Comparison of ENCODE assay signal across 30 cellular contexts in the genomic region with DNA sequence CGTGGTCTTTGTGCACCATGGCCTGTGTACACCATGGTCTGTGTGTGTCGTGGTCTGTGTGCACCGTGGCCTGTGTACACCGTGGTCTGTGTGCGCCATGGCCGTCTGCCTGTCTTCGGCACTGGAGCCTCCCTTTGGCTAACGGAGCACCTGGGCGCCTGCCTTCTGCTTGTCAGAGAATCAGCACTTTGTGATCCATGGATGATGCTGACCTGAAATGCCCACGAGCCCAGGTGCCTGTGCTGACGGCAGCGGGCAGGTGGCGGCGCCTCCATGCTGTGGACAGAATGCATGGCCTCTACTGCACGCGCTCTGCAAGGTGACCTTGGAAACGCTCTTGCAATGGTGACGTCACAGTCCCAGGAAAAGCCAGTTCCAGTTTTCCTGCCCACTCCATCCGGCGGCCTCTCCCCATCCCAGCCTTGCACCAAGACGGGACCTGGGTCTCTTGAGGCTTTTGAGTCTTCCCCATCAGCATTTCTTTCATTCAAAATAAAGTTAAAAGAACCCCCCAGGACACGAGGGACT. TPM values are rescaled to one million over a fixed set of nuclear protein-coding genes. Genes with fewer than 3 reads are reported as not detected.
"Had no signal": no experiment of that assay in that cellular context is flagged by ENCODE, and none has a peak within 500 bp of the region (broad histone marks: within the 10 kb centered on the region; RNA-seq: fewer than 3 reads in every experiment).

No MANE protein-coding gene starts in this region.

- H3K9me3 ChIP-seq: esophagus squamous epithelium, mucosa of descending colon, prostate gland, right atrium auricular region, spleen, thoracic aorta, upper lobe of right lung, uterus had no signal

- H3K4me3 ChIP-seq: esophagus squamous epithelium, hepatocyte, lung, mucosa of descending colon, prostate gland, right atrium auricular region, skin epidermis, spleen, thoracic aorta, tibial nerve, upper lobe of right lung, uterus had no signal

- H3K4me1 ChIP-seq: esophagus squamous epithelium, prostate gland, right atrium auricular region, spleen, tibial nerve, upper lobe of right lung, uterus had no signal

- DNase-seq: cortex of kidney; effector memory CD8-positive, alpha-beta T cell; erythroblast; esophagus squamous epithelium; foreskin melanocyte; kidney; mucosa of descending colon; naive B cell; spleen; stimulated activated CD4-positive, alpha-beta T cell treated with anti-CD3 and anti-CD28 coated beads, Interleukin-4, amount 100 ng/mL, for 4 hours; stimulated activated naive CD8-positive, alpha-beta T cell treated with anti-CD3 and anti-CD28 coated beads, Interleukin-15, Interleukin-2, amounts not matched to agents 100 U/mL and 50 U/mL, for 24 hours; upper lobe of right lung; uterus had no signal

- H3K36me3 ChIP-seq: esophagus squamous epithelium, prostate gland, right atrium auricular region, spleen, thoracic aorta, tibial nerve, upper lobe of right lung, uterus had no signal

- H3K9me3 Mint-ChIP-seq: effector memory CD8-positive, alpha-beta T cell; memory B cell; mesothelial cell of epicardium; naive B cell; natural killer cell treated with Interleukin-12 subunit alpha and Interleukin-12 subunit beta and Interleukin-15 and Interleukin-18, amount 100 ng/mL, for 72 hours; neural crest cell; stimulated activated memory B cell treated with anti-CD40 and anti-IgM and Interleukin-4, amounts not matched to agents 10 μg/mL and 1 μg/mL and 100 μg/mL, for 72 hours had no signal

- H3K27ac ChIP-seq: esophagus squamous epithelium, hepatocyte, prostate gland, right atrium auricular region, skin epidermis, spleen, thoracic aorta, tibial nerve, upper lobe of right lung, uterus had no signal

- H3K36me3 Mint-ChIP-seq: memory B cell; mesothelial cell of epicardium; naive B cell; natural killer cell treated with Interleukin-12 subunit alpha and Interleukin-12 subunit beta and Interleukin-15 and Interleukin-18, amount 100 ng/mL, for 72 hours; stimulated activated memory B cell treated with anti-CD40 and anti-IgM and Interleukin-4, amounts not matched to agents 10 μg/mL and 1 μg/mL and 100 μg/mL, for 72 hours had no signal

- ATAC-seq: effector memory CD8-positive, alpha-beta T cell; left lobe of liver; mucosa of descending colon; stimulated activated naive CD8-positive, alpha-beta T cell treated with anti-CD3 and anti-CD28 coated beads, Interleukin-15, Interleukin-2, amounts not matched to agents 100 U/mL and 50 U/mL, for 24 hours; upper lobe of right lung had no signal

- H2AFZ ChIP-seq: hepatocyte had no signal

- FAIRE-seq: endometrium, kidney had no signal

- H3K79me2 ChIP-seq: hepatocyte had no signal

- H3K4me2 ChIP-seq: hepatocyte had no signal

- H3K27ac Mint-ChIP-seq: effector memory CD8-positive, alpha-beta T cell; memory B cell; mesothelial cell of epicardium; naive B cell; natural killer cell treated with Interleukin-12 subunit alpha and Interleukin-12 subunit beta and Interleukin-15 and Interleukin-18, amount 100 ng/mL, for 72 hours; stimulated activated memory B cell treated with anti-CD40 and anti-IgM and Interleukin-4, amounts not matched to agents 10 μg/mL and 1 μg/mL and 100 μg/mL, for 72 hours had no signal

- H3K4me1 Mint-ChIP-seq: memory B cell; mesothelial cell of epicardium; naive B cell; neural crest cell; stimulated activated memory B cell treated with anti-CD40 and anti-IgM and Interleukin-4, amounts not matched to agents 10 μg/mL and 1 μg/mL and 100 μg/mL, for 72 hours had no signal

- H3K4me3 Mint-ChIP-seq: effector memory CD8-positive, alpha-beta T cell; memory B cell; mesothelial cell of epicardium; naive B cell; natural killer cell treated with Interleukin-12 subunit alpha and Interleukin-12 subunit beta and Interleukin-15 and Interleukin-18, amount 100 ng/mL, for 72 hours; neural crest cell; stimulated activated memory B cell treated with anti-CD40 and anti-IgM and Interleukin-4, amounts not matched to agents 10 μg/mL and 1 μg/mL and 100 μg/mL, for 72 hours had no signal

- H3K27me3 ChIP-seq: hepatocyte, right atrium auricular region, uterus had no signal

RNA-seq across cellular contexts. Expression of a gene that starts 14.6 kb away (rescaled TPM):
- total RNA-seq: dermis microvascular lymphatic vessel endothelial cell; esophagus squamous epithelium; kidney; left lobe of liver; liver; lung; mucosa of descending colon; natural killer cell treated with Interleukin-12 subunit alpha and Interleukin-12 subunit beta and Interleukin-15 and Interleukin-18, amount 100 ng/mL, for 72 hours; osteocyte; prostate gland; right atrium auricular region; spleen; thoracic aorta; tibial nerve; upper lobe of right lung; uterus had no signal
- polyA plus RNA-seq: liver, lung, spleen had no signal

RNA-seq across cellular contexts. Expression of a gene that starts 21.6 kb away (rescaled TPM):
- total RNA-seq: esophagus squamous epithelium; hepatocyte; kidney; left lobe of liver; liver; lung; mesothelial cell of epicardium; mucosa of descending colon; natural killer cell treated with Interleukin-12 subunit alpha and Interleukin-12 subunit beta and Interleukin-15 and Interleukin-18, amount 100 ng/mL, for 72 hours; neural crest cell; osteocyte; right atrium auricular region; spleen; thoracic aorta; tibial nerve; upper lobe of right lung; uterus had no signal
- polyA plus RNA-seq: hepatocyte, liver, lung had no signal

RNA-seq across cellular contexts. Expression of a gene that starts 24.3 kb away (rescaled TPM):
- total RNA-seq: dermis microvascular lymphatic vessel endothelial cell; hepatocyte; kidney; left lobe of liver; mesothelial cell of epicardium; natural killer cell treated with Interleukin-12 subunit alpha and Interleukin-12 subunit beta and Interleukin-15 and Interleukin-18, amount 100 ng/mL, for 72 hours; osteocyte had no signal

RNA-seq across cellular contexts. Expression of a gene that starts 38.4 kb away (rescaled TPM):
- total RNA-seq: dermis microvascular lymphatic vessel endothelial cell; esophagus squamous epithelium; kidney; left lobe of liver; liver; lung; mesothelial cell of epicardium; mucosa of descending colon; natural killer cell treated with Interleukin-12 subunit alpha and Interleukin-12 subunit beta and Interleukin-15 and Interleukin-18, amount 100 ng/mL, for 72 hours; neural crest cell; osteocyte; prostate gland; right atrium auricular region; spleen; thoracic aorta; tibial nerve; upper lobe of right lung; uterus had no signal
- polyA plus RNA-seq: hepatocyte, liver, lung, spleen had no signal
